10 cellular contexts compared by ENCODE assay signal in the genomic region with DNA sequence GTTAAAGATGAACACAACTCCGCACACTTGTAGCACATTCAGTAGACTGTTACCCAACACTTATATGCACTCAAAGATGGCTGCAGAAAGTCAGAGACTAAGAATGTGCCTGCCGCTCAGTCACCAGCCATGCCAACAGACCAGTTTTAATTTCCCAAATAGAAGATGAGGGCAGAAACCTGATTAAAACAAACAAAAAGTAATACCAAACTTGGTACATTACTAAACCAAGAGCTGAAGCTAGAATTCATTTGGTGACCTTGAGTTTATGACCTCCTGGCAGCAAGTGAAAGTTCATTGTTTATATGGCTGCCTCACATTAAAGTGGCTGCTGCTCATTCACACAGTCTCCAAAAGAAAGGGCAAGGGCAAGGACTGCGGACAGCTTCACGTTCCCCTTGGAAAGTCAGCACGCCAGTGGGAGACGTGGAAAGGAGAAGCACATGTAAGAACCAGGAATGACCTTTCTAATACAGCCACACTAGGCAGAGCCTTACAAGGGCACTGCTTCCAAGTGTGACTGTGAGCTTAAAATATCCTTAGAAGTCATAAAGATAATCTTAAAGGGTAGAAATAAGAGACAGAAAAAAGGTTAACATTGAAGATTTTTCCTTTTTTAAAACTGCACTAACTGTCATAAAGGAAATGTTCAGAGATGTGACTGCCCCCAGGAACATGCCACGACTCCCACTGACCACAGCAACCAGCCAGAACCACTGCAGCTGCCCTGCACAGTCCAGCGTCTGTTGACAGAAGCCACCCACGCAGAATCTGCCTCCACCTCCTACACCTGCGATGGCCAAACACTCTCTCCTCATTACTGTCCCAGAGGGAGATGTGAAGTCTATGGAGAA.
DNase-seq lines count a peak whose midpoint lies in the region; ATAC-seq and TF ChIP-seq lines count a peak whose summit lies in the region.
"Had no signal": no experiment of that assay in that cellular context is flagged by ENCODE, and none has a peak within 500 bp of the region (broad histone marks: within the 10 kb centered on the region; RNA-seq: fewer than 3 reads in every experiment).

No MANE protein-coding gene starts in this region.

- TF ChIP-seq POLR2A in IMR-90 (IDR thresholded peaks at IDR 0.05; ENCODE audit: low read depth, low read length) (no peak), spleen (IDR thresholded peaks at IDR 0.05) (no peak), ovary (IDR thresholded peaks at IDR 0.05) (no peak)

- H3K27ac ChIP-seq in IMR-90 (ENCODE audit: insufficient read depth, low read length) = peak overlapping the region; percentile 89; the same call in 1 of the 2 replicates
- peak overlapping the region; percentile 18 to 37 for H3K27ac ChIP-seq in left lung
- peak overlapping the region in 7 of 8 donors; percentile 17 to 50 (median 40) for H3K27ac ChIP-seq in spleen
- peak overlapping the region in 1 of 2 donors; percentile 46 for H3K27ac ChIP-seq in ovary
- H3K27ac ChIP-seq: lower lobe of right lung had no signal

- H2BK120ac ChIP-seq in IMR-90 (ENCODE audit: low read depth, low read length) = peak overlapping the region; percentile 56

- H3K27me3 ChIP-seq in IMR-90 (ENCODE audit: control insufficient read depth, insufficient read depth, low read length) (no peaks in the 10 kb centered on the region), left lung (no peaks in the 10 kb centered on the region), spleen (replicated peaks in 1 of 7) (no peaks in the 10 kb centered on the region), ovary (no peaks in the 10 kb centered on the region)

- intact Hi-C loops in IMR-90 (cut with micrococcal nuclease) (no loop called here), left lung (cut with DNase I) (no loop called here), spleen (cut with DNase I; ENCODE audit: low total_unique reads) (loop anchor here (10.0 kb wide), 1 partner anchor 61 kb away; no protein-coding TSS in a partner anchor), ovary (cut with DNase I) (loop anchor here in 1 of 4 donors (10.0 kb wide), 1 partner anchor 61 kb away; no protein-coding TSS in a partner anchor)

- no peak for TF ChIP-seq RAD21 in IMR-90 (IDR thresholded peaks at IDR 0.05; ENCODE audit: low read length)

- in situ Hi-C loops in IMR-90 (cut with MboI; ENCODE audit: low sequenced_read_pairs) = no loop called here

- peak overlapping the region; percentile 63 for H2BK5ac ChIP-seq in IMR-90 (ENCODE audit: low read depth, low read length, poor library complexity, severe bottlenecking)

- dilution Hi-C loops in IMR-90 (cut with HindIII; ENCODE audit: low sequenced_read_pairs, unreplicated experiment) = no loop called here

- peak overlapping the region; percentile 39; the same call in 1 of the 2 replicates for H3K14ac ChIP-seq in IMR-90 (replicated peaks; ENCODE audit: low read depth, low read length)

- ATAC-seq in IMR-90 (ENCODE audit: low read depth) (peak; percentile 42), left lung (no peak), HG02610 (IDR thresholded peaks at IDR 0.05; ENCODE audit: unreplicated experiment) (no peak)

- H3K4me3 ChIP-seq in IMR-90 (ENCODE audit: insufficient read depth, low read depth, low read length) = peak overlapping the region; percentile 23
- H3K4me3 ChIP-seq in choroid plexus epithelial cell (ENCODE audit: low read depth, low read length) = peak overlapping the region; percentile 20
- no peak overlapping the region for H3K4me3 ChIP-seq in left lung
- H3K4me3 ChIP-seq in spleen = no peak overlapping the region
- H3K4me3 ChIP-seq in ovary = no peak overlapping the region
- H3K4me3 ChIP-seq: lower lobe of right lung had no signal

- H3K9me3 ChIP-seq in IMR-90 (ENCODE audit: control insufficient read depth, insufficient read depth, low read length) (no peaks in the 10 kb centered on the region), left lung (no peaks in the 10 kb centered on the region), spleen (no peaks in the 10 kb centered on the region), ovary (no peaks in the 10 kb centered on the region)
- H3K9me3 ChIP-seq: lower lobe of right lung had no signal

- H2AK5ac ChIP-seq in IMR-90 (ENCODE audit: low read depth, low read length) = peak overlapping the region; percentile 80; the same call in 1 of the 2 replicates

- H3K4me1 ChIP-seq in IMR-90 (ENCODE audit: control insufficient read depth, insufficient read depth, low read length) = peaks cover 33% of the 10 kb centered on the region
- peaks cover 27 to 50% of the 10 kb centered on the region in 2 donors for H3K4me1 ChIP-seq in left lung
- H3K4me1 ChIP-seq in spleen = peaks cover 37 to 99% (median 76%) of the 10 kb centered on the region in 6 donors
- peaks cover 30% of the 10 kb centered on the region for H3K4me1 ChIP-seq in ovary (ENCODE audit: insufficient read depth)

- H2AK9ac ChIP-seq in IMR-90 (replicated peaks; ENCODE audit: low read depth, low read length, poor library complexity) = no peak overlapping the region

- peaks cover 84% of the 10 kb centered on the region for H4K20me1 ChIP-seq in IMR-90 (ENCODE audit: insufficient read depth, low read length)

- H3K18ac ChIP-seq in IMR-90 (ENCODE audit: low read depth, low read length) = peak overlapping the region; percentile 31

- peak overlapping the region; percentile 51 for H3K9ac ChIP-seq in IMR-90 (ENCODE audit: low read depth, low read length)

- H3K4me2 ChIP-seq in IMR-90 (ENCODE audit: low read depth, low read length) = peak overlapping the region; percentile 87

- peak overlapping the region; percentile 39; the same call in 2 of the 3 replicates for H2BK15ac ChIP-seq in IMR-90 (ENCODE audit: low read depth, low read length)

- TF ChIP-seq CTCF in IMR-90 (conservative IDR thresholded peaks at IDR 0.05; ENCODE audit: low read depth, low read length) = no peak
- TF ChIP-seq CTCF in choroid plexus epithelial cell (conservative IDR thresholded peaks at IDR 0.05; ENCODE audit: low read depth, low read length) = no peak
- TF ChIP-seq CTCF in left lung (IDR thresholded peaks at IDR 0.05) = no peak
- TF ChIP-seq CTCF in spleen (IDR thresholded peaks at IDR 0.05 in 8 of 11, conservative IDR thresholded peaks at IDR 0.05 in 3 of 11) = no peak
- TF ChIP-seq CTCF in ovary (IDR thresholded peaks at IDR 0.05) = no peak

- no peak for TF ChIP-seq EP300 in ovary (IDR thresholded peaks at IDR 0.05)

- WGBS in IMR-90 (ENCODE audit: extremely low coverage in 2 of 2, insufficient read length in 1 of 2), 2 experiments = no CpG with 5 or more reads among the region's 10 CpGs
- WGBS in spleen, 5 donors = 68 to 84% (median 72%) methylated on average over 10 of the region's 10 CpGs
- WGBS in ovary, 3 donors = 19 to 23% (median 20%) methylated on average over 10 of the region's 10 CpGs

- DNase-seq in IMR-90 (peak; percentile 38), choroid plexus epithelial cell (ENCODE audit: low read depth) (peak; percentile 23), left lung (no peak), spleen (no peak), ureter (ENCODE audit: low spot score) (no peak), ovary (no peak)
- DNase-seq in activated CD8-positive, alpha-beta memory T cell treated with anti-CD3 and anti-CD28 coated beads, Interleukin-2, amount 50 U/mL, for 4 hours = no peak
- DNase-seq: activated T-cell treated with anti-CD3 and anti-CD28 coated beads, Interleukin-2, amount 50 U/mL, for 4 hours; lower lobe of right lung had no signal

- peak overlapping the region; percentile 73 for H3K4ac ChIP-seq in IMR-90 (ENCODE audit: low read depth, low read length)

- CTCF ChIA-PET in IMR-90 (lab: Yijun Ruan, JAX) = interaction anchor here (0.6 to 1.0 kb wide), 3 partner anchors 8 to 346 kb away, joined by 3 read pairs; no protein-coding TSS in a partner anchor

- peaks cover 52% of the 10 kb centered on the region for H3K9me1 ChIP-seq in IMR-90 (ENCODE audit: insufficient read depth, low read length)

- H4K8ac ChIP-seq in IMR-90 (ENCODE audit: low read depth in 2 of 2, low read length in 2 of 2) = peak overlapping the region in 1 of 2 experiments; percentile 32; a peak in 1 of 4 replicates

- BruUV-seq in IMR-90 (replicated peaks; lab: Mats Ljungman, UMichigan) = no TSS peak

- H4K5ac ChIP-seq in IMR-90 (ENCODE audit: low read depth, low read length) = peak overlapping the region; percentile 19; the same call in 1 of the 2 replicates

- peak overlapping the region; percentile 65 for H4K91ac ChIP-seq in IMR-90 (ENCODE audit: insufficient read depth, low read depth, low read length)

- H3K36me3 ChIP-seq in IMR-90 (ENCODE audit: control insufficient read depth, insufficient read depth, low read length) (peaks cover 10% of the 10 kb centered on the region; the same call in 1 of the 2 replicates), left lung (peaks cover 0 to 14% of the 10 kb centered on the region in 2 donors), spleen (peaks cover 0 to 25% (median 2%) of the 10 kb centered on the region in 6 donors), ovary (no peaks in the 10 kb centered on the region)

- peak overlapping the region; percentile 2 for H2AFZ ChIP-seq in IMR-90 (replicated peaks; ENCODE audit: low read length, poor library complexity)

- POLR2A ChIA-PET in IMR-90 (lab: Charles Lee; ENCODE audit: unreplicated experiment) = no interaction called here

- 0 out of 2 replicates have a peak overlapping the region, but pooled peaks have one; percentile 2 for H2BK20ac ChIP-seq in IMR-90 (ENCODE audit: low read depth, low read length)

- H3K23ac ChIP-seq in IMR-90 (ENCODE audit: low read depth, low read length) = peak overlapping the region; percentile 21; the same call in 1 of the 2 replicates

- H3K56ac ChIP-seq in IMR-90 (ENCODE audit: extremely low read depth, insufficient read depth, low read length) = peak overlapping the region; percentile 22; the same call in 1 of the 2 replicates

- peaks cover 58 to 93% of the 10 kb centered on the region in 2 experiments for H3K79me1 ChIP-seq in IMR-90 (ENCODE audit: low read depth in 1 of 2, low read length in 2 of 2)

TF ChIP-seq in IMR-90, 13 proteins besides CTCF, POLR2A, EP300 and RAD21:
- TF ChIP-seq FOS (IDR thresholded peaks at IDR 0.05; ENCODE audit: low read depth, low read length) (no peak), CEBPB (IDR thresholded peaks at IDR 0.05; ENCODE audit: low read depth, low read length) (peak; percentile 63)
TF ChIP-seq in IMR-90: peak in this region for 1.

Comparison
In these comparisons a context has a peak if more than half of its experiments do, and no peak if none do; other contexts are left out.
1. DNase-seq: peak in IMR-90 (single experiment) and choroid plexus epithelial cell (single experiment); none in left lung (0 of 2), spleen (single experiment), ureter (single experiment), ovary (0 of 5) and activated CD8-positive, alpha-beta memory T cell treated with anti-CD3 and anti-CD28 coated beads, Interleukin-2, amount 50 U/mL, for 4 hours (single experiment).
2. H3K4me3 ChIP-seq: peak in IMR-90 (single experiment) and choroid plexus epithelial cell (single experiment); none in left lung (0 of 2), spleen (0 of 8) and ovary (single experiment).